14 cellular contexts compared by ENCODE assay signal in genomic region chr7:124033807-124034753, GRCh38. TPM values are rescaled to one million over a fixed set of nuclear protein-coding genes. Genes with fewer than 3 reads are reported as not detected.
DNase-seq lines count a peak whose midpoint lies in the region; ATAC-seq, FAIRE-seq and TF ChIP-seq lines count a peak whose summit lies in the region.
"Had no signal": no experiment of that assay in that cellular context is flagged by ENCODE, and none has a peak within 500 bp of the region (broad histone marks: within the 10 kb centered on the region; RNA-seq: fewer than 3 reads in every experiment).

No MANE protein-coding gene starts in this region.

- no peak for FAIRE-seq in astrocyte (lab: Jason Lieb, UNC)

- H4K20me1 ChIP-seq in astrocyte (ENCODE audit: insufficient read depth, low read length) = no peaks in the 10 kb centered on the region

- no peaks in the 10 kb centered on the region for H3K79me2 ChIP-seq in astrocyte (ENCODE audit: insufficient read depth, low read length)

- no peaks in the 10 kb centered on the region for H3K36me3 Mint-ChIP-seq in astrocyte (ENCODE audit: low read depth, unreplicated experiment)
- H3K36me3 Mint-ChIP-seq in stimulated activated naive B cell treated with anti-CD40 and anti-IgM and Interleukin-4, amounts not matched to agents 10 μg/mL and 1 μg/mL and 100 μg/mL, for 72 hours = no peaks in the 10 kb centered on the region
- H3K36me3 Mint-ChIP-seq: immature natural killer cell had no signal

- H3K36me3 ChIP-seq in HUES48 (ENCODE audit: control insufficient read depth, insufficient read depth, low read length) (no peaks in the 10 kb centered on the region), astrocyte (ENCODE audit: insufficient read depth, low read length) (no peaks in the 10 kb centered on the region), skeletal muscle tissue (ENCODE audit: control insufficient read depth in 3 of 3, insufficient read depth in 3 of 3, low read length in 3 of 3) (no peaks in the 10 kb centered on the region)
- H3K36me3 ChIP-seq: cardiac muscle cell, HAP-1 had no signal

- H3K4me3 ChIP-seq in HUES48 (ENCODE audit: low read depth, low read length) (peak overlapping the region; percentile 68), astrocyte (ENCODE audit: insufficient read depth, low read depth, low read length) (no peak overlapping the region), skeletal muscle tissue (ENCODE audit: low read length in 3 of 3) (peak overlapping the region in 2 of 3 donors; percentile 36 to 77)
- H3K4me3 ChIP-seq: PC-9 had no signal

- no peaks in the 10 kb centered on the region for H3K9me3 ChIP-seq in HUES48 (ENCODE audit: control insufficient read depth, insufficient read depth, low read length)
- no peaks in the 10 kb centered on the region for H3K9me3 ChIP-seq in astrocyte (ENCODE audit: insufficient read depth, low read depth, low read length)
- no peaks in the 10 kb centered on the region for H3K9me3 ChIP-seq in skeletal muscle tissue (ENCODE audit: control insufficient read depth in 3 of 3, low read length in 3 of 3)
- H3K9me3 ChIP-seq: HAP-1 had no signal

- H3K4me1 ChIP-seq in HUES48 (ENCODE audit: control insufficient read depth, insufficient read depth, low read length) (peaks cover 15% of the 10 kb centered on the region), astrocyte (ENCODE audit: insufficient read depth, low read length) (peaks cover 7% of the 10 kb centered on the region), skeletal muscle tissue (ENCODE audit: control insufficient read depth in 3 of 3, insufficient read depth in 3 of 3, low read length in 3 of 3) (peaks cover 6 to 13% (median 8%) of the 10 kb centered on the region in 3 donors)
- H3K4me1 ChIP-seq: HAP-1 had no signal

- H3K4me2 ChIP-seq in astrocyte (ENCODE audit: low read length) = peak overlapping the region; percentile 88
- H3K4me2 ChIP-seq: PC-9 had no signal

- H3K27me3 ChIP-seq in HUES48 (ENCODE audit: control insufficient read depth, insufficient read depth, low read length) = peaks cover 51% of the 10 kb centered on the region
- peaks cover 35% of the 10 kb centered on the region for H3K27me3 ChIP-seq in astrocyte (ENCODE audit: insufficient read depth, low read length)
- H3K27me3 ChIP-seq in skeletal muscle tissue (ENCODE audit: control insufficient read depth in 3 of 3, insufficient read depth in 3 of 3, low read length in 3 of 3) = peaks cover 13 to 21% (median 18%) of the 10 kb centered on the region in 3 donors

- H3K9me3 Mint-ChIP-seq in astrocyte (ENCODE audit: unreplicated experiment) = peaks cover 1% of the 10 kb centered on the region
- no peaks in the 10 kb centered on the region for H3K9me3 Mint-ChIP-seq in stimulated activated naive B cell treated with anti-CD40 and anti-IgM and Interleukin-4, amounts not matched to agents 10 μg/mL and 1 μg/mL and 100 μg/mL, for 72 hours
- H3K9me3 Mint-ChIP-seq: activated T-helper 2 cell treated with anti-CD3 and anti-CD28 coated beads, Interferon-gamma antibody, Interleukin-2, Interleukin-4, amounts not matched to agents 10 μg/mL and 5 μg/mL and 100 μg/mL, durations not matched to agents 14 hours and 24 hours and 36 hours had no signal

- peaks cover 40% of the 10 kb centered on the region for H3K27me3 Mint-ChIP-seq in astrocyte (ENCODE audit: low read depth, unreplicated experiment)
- H3K27me3 Mint-ChIP-seq in stimulated activated naive B cell treated with anti-CD40 and anti-IgM and Interleukin-4, amounts not matched to agents 10 μg/mL and 1 μg/mL and 100 μg/mL, for 72 hours = peaks cover 35 to 52% of the 10 kb centered on the region in 2 donors

- H3K27ac ChIP-seq in HUES48 (ENCODE audit: low read depth, low read length) = no peak overlapping the region
- H3K27ac ChIP-seq in astrocyte (ENCODE audit: low read depth, low read length) = no peak overlapping the region
- no peak overlapping the region for H3K27ac ChIP-seq in skeletal muscle tissue (ENCODE audit: low read depth, low read length)
- H3K27ac ChIP-seq: cardiac muscle cell, PC-9 had no signal

- DNase-seq in astrocyte (ENCODE audit: low read depth) (no peak), inferior parietal cortex (ENCODE audit: extremely low spot score) (peak; percentile 66)
- DNase-seq in stimulated activated naive B cell treated with anti-CD40 and anti-IgM and Interleukin-4, amounts not matched to agents 10 μg/mL and 1 μg/mL and 100 μg/mL, for 72 hours = no peak
- DNase-seq: immature natural killer cell, MV-4-11, PC-9 had no signal

- peaks cover 3% of the 10 kb centered on the region for H3K4me1 Mint-ChIP-seq in astrocyte (ENCODE audit: low read depth, unreplicated experiment)
- H3K4me1 Mint-ChIP-seq in stimulated activated naive B cell treated with anti-CD40 and anti-IgM and Interleukin-4, amounts not matched to agents 10 μg/mL and 1 μg/mL and 100 μg/mL, for 72 hours = peaks cover 8 to 10% of the 10 kb centered on the region in 2 donors

- ATAC-seq in HG03025 (IDR thresholded peaks at IDR 0.05; ENCODE audit: low FRiP score, unreplicated experiment) (no peak), GM19455 (IDR thresholded peaks at IDR 0.05; ENCODE audit: unreplicated experiment) (no peak)
- ATAC-seq in stimulated activated naive B cell treated with anti-CD40 and anti-IgM and Interleukin-4, amounts not matched to agents 10 μg/mL and 1 μg/mL and 100 μg/mL, for 72 hours (replicated peaks) = no peak

- H3K9ac ChIP-seq in HUES48 (ENCODE audit: low read depth, low read length) = no peak overlapping the region
- H3K9ac ChIP-seq in astrocyte (ENCODE audit: low read length) = no peak overlapping the region
- no peak overlapping the region for H3K9ac ChIP-seq in skeletal muscle tissue (ENCODE audit: low read depth in 1 of 3, low read length in 3 of 3)

- H3K4me3 Mint-ChIP-seq in astrocyte (ENCODE audit: unreplicated experiment) = peak overlapping the region; percentile 80
- H3K4me3 Mint-ChIP-seq in stimulated activated naive B cell treated with anti-CD40 and anti-IgM and Interleukin-4, amounts not matched to agents 10 μg/mL and 1 μg/mL and 100 μg/mL, for 72 hours = no peak overlapping the region

- TF ChIP-seq CTCF in astrocyte (IDR thresholded peaks at IDR 0.05; ENCODE audit: insufficient read depth, low read depth, low read length) = no peak

- H2AFZ ChIP-seq in astrocyte (ENCODE audit: low read depth, low read length) = no peak overlapping the region
- H2AFZ ChIP-seq: PC-9 had no signal

- no peak overlapping the region for H3K27ac Mint-ChIP-seq in astrocyte (ENCODE audit: unreplicated experiment)
- no peak overlapping the region for H3K27ac Mint-ChIP-seq in stimulated activated naive B cell treated with anti-CD40 and anti-IgM and Interleukin-4, amounts not matched to agents 10 μg/mL and 1 μg/mL and 100 μg/mL, for 72 hours
- H3K27ac Mint-ChIP-seq: activated T-helper 2 cell treated with anti-CD3 and anti-CD28 coated beads, Interferon-gamma antibody, Interleukin-2, Interleukin-4, amounts not matched to agents 10 μg/mL and 5 μg/mL and 100 μg/mL, durations not matched to agents 14 hours and 24 hours and 36 hours; immature natural killer cell had no signal

RNA-seq across cellular contexts. Expression of gene TMEM229A, which starts 1.2 kb away (rescaled TPM):
- total RNA-seq in astrocyte (0.09 TPM in 1 of 2 replicates, not detected in the other), skeletal muscle tissue (not detected)
- total RNA-seq: activated T-helper 2 cell treated with anti-CD3 and anti-CD28 coated beads, Interferon-gamma antibody, Interleukin-2, Interleukin-4, amounts not matched to agents 10 μg/mL and 5 μg/mL and 100 μg/mL, durations not matched to agents 14 hours and 24 hours and 36 hours; PC-9; T-helper 1 cell treated with Interleukin-12 subunit alpha and Interleukin-12 subunit beta and Interleukin-4 antibody, amounts not matched to agents 30 ng/mL and 1 ng/mL, for 36 hours had no signal
